8 cellular contexts compared by ENCODE assay signal in the genomic region with DNA sequence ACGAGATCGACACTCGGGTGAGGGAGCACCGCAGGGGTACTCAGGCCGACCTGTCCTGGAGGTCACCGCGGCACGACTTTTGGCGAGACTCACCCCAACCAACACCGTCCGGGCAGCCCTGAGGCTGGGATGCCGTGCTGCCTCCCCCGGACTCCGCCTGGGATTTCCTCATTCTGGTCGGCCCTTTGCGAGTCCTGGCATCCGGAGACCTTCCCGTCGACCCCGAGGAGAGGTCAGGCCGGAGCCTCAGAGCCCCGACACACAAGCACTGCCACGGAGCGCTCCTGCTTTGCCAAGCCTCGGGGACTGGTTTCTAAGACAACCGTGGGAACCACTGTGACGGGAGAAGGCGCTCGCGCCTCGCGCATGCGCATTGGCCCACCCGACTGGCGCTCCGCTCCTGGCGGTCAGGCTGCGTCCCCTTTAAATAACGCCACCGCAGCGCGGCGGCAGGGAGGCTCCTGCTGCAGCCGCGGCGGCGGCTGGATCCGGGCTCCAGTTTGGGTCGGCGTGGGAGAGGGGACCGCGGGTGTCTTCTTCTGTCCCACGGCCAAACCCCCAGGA.
DNase-seq lines count a peak whose midpoint lies in the region; ATAC-seq and TF ChIP-seq lines count a peak whose summit lies in the region.
"Not testable (repeated sequence)": the region's sequence is repeated elsewhere in the genome, so short reads cannot be mapped to it uniquely, and the experiment has no call there.

No MANE protein-coding gene starts in this region.

- DNase-seq in GM13977 (ENCODE audit: low spot score), result peak; percentile 57
- peak; percentile 85 to 96 for DNase-seq in NCI-H526 (lab: John Stamatoyannopoulos, UW)
- peak; percentile 91 for DNase-seq in activated CD4-positive, alpha-beta T cell treated with anti-CD3 and anti-CD28 coated beads for 36 hours
- peak; percentile 88 to 90 for DNase-seq in cardiac fibroblast (ENCODE audit: low read depth in 2 of 2)
- DNase-seq in iPS-NIHi7 (ENCODE audit: extremely low spot score), result peak; percentile 38
- DNase-seq in gastrocnemius medialis, result peak; percentile 77 to 83
- peak in 1 of 2 donors; percentile 84 for DNase-seq in vagina (ENCODE audit: extremely low spot score in 2 of 2)

- H3K4me3 ChIP-seq in cardiac fibroblast (replicated peaks in 1 of 2; ENCODE audit: low read depth in 2 of 2, low read length in 2 of 2), result peak overlapping the region; percentile 35 to 40
- peak overlapping the region; percentile 64 to 87 (median 72) for H3K4me3 ChIP-seq in gastrocnemius medialis
- H3K4me3 ChIP-seq in vagina, result peak overlapping the region; percentile 34 to 45

- in situ Hi-C loops in GM13977 (cut with MboI; ENCODE audit: low pct_unique_long_range_greater_than_20kb, low sequenced_read_pairs, unreplicated experiment), result not testable (repeated sequence)
- in situ Hi-C loops in gastrocnemius medialis (cut with MboI; ENCODE audit: low sequenced_read_pairs in 4 of 4), result loop anchor here in 3 of 4 donors (25.0 kb wide), 2 partner anchors 176 to 251 kb away; partner anchors contain the start of genes ZNF337 (in 3 of the 3) and NANP (in 2 of the 3)

- not testable (repeated sequence) for H3K9me3 Mint-ChIP-seq in activated CD4-positive, alpha-beta T cell treated with anti-CD3 and anti-CD28 coated beads for 36 hours (ENCODE audit: low read depth)

- H3K4me1 ChIP-seq in gastrocnemius medialis, result peaks cover 24 to 49% of the 10 kb centered on the region in 2 donors
- H3K4me1 ChIP-seq in vagina, result peaks cover 54% of the 10 kb centered on the region

- TF ChIP-seq CTCF in GM13977 (IDR thresholded peaks at IDR 0.05; ENCODE audit: extremely low read depth, insufficient read depth, missing control alignments); vagina (IDR thresholded peaks at IDR 0.05): not testable (repeated sequence)
- peak; percentile 15 for TF ChIP-seq CTCF in cardiac fibroblast (IDR thresholded peaks at IDR 0.05; ENCODE audit: low read depth, low read length)
- peak in 3 of 5 experiments; percentile 18 to 46 (median 21) for TF ChIP-seq CTCF in gastrocnemius medialis (IDR thresholded peaks at IDR 0.05 in 4 of 5, conservative IDR thresholded peaks at IDR 0.05 in 1 of 5)

- H3K27me3 Mint-ChIP-seq in activated CD4-positive, alpha-beta T cell treated with anti-CD3 and anti-CD28 coated beads for 36 hours, result peaks cover 77% of the 10 kb centered on the region

- H3K4me1 Mint-ChIP-seq in activated CD4-positive, alpha-beta T cell treated with anti-CD3 and anti-CD28 coated beads for 36 hours, result peaks cover 52% of the 10 kb centered on the region

- peak overlapping the region; percentile 52 for H3K4me3 Mint-ChIP-seq in activated CD4-positive, alpha-beta T cell treated with anti-CD3 and anti-CD28 coated beads for 36 hours

- H3K27me3 ChIP-seq in gastrocnemius medialis, vagina: not testable (repeated sequence)

- CTCF ChIA-PET in activated CD4-positive, alpha-beta T cell treated with anti-CD3 and anti-CD28 coated beads for 36 hours (lab: Charles Lee), result not testable (repeated sequence)

- not testable (repeated sequence) for H3K36me3 ChIP-seq in gastrocnemius medialis, vagina

- POLR2A ChIA-PET in activated CD4-positive, alpha-beta T cell treated with anti-CD3 and anti-CD28 coated beads for 36 hours (lab: Charles Lee), result not testable (repeated sequence)

- not testable (repeated sequence) for TF ChIP-seq POLR2A in gastrocnemius medialis (IDR thresholded peaks at IDR 0.05); vagina (IDR thresholded peaks at IDR 0.05)

- not testable (repeated sequence) for H3K27ac Mint-ChIP-seq in activated CD4-positive, alpha-beta T cell treated with anti-CD3 and anti-CD28 coated beads for 36 hours

- H3K9me3 ChIP-seq in gastrocnemius medialis, vagina: not testable (repeated sequence)

- intact Hi-C loops in activated CD4-positive, alpha-beta T cell treated with anti-CD3 and anti-CD28 coated beads for 36 hours (cut with DNase I, micrococcal nuclease); vagina (cut with DNase I): not testable (repeated sequence)
- intact Hi-C loops in gastrocnemius medialis (cut with DNase I; ENCODE audit: low total_unique reads), result loop anchor here (2.0 kb wide), 1 partner anchor 166 kb away; the partner anchor contains the start of gene ZNF337

- H3K36me3 Mint-ChIP-seq in activated CD4-positive, alpha-beta T cell treated with anti-CD3 and anti-CD28 coated beads for 36 hours (ENCODE audit: low read depth), result not testable (repeated sequence)

- ATAC-seq in HG03571 (IDR thresholded peaks at IDR 0.05; ENCODE audit: unreplicated experiment) (peak; percentile 56), gastrocnemius medialis (peak; percentile 45 to 46)
- not testable (repeated sequence) for ATAC-seq in activated CD4-positive, alpha-beta T cell treated with anti-CD3 and anti-CD28 coated beads for 36 hours

- H3K27ac ChIP-seq in gastrocnemius medialis, result peak overlapping the region in 3 of 4 donors; percentile 33 to 49 (median 36)
- not testable (repeated sequence) for H3K27ac ChIP-seq in vagina
